In the genomic region with DNA sequence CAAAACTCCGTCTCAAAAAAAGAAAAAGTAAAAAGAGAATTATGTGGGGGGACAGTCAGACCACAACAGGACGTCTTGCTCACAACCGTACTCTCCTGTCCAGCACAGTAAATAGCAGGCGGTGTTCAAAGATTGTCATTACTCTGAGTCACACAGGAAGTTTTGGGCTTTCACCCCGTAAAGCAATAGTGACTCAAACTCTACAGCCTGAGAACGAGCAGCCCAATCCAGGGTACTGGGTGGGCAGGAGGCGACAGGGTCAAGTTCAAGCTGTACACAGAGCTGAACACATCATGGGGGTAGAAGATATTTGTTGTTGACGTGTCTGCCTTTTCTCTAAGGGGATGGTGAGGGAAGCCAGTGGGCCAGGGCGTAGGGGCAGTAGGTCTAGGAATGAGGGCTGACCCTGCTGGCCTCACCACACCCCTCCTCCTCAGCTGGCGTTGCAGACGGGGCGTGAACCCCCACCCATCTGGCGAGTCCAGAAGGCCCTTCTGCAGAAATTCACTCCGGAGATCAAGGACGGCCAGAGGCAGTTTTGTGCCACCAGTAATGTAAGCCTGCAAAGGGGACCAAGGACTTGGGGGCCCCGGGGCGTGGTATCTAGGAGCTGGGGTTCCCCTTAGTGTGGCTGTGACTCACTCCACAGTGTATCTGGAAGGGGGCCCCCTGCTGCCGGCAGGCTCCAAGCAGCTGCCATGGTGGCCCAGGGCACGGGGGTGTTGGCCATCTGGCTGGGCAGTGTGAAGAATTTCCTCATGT, we compare ENCODE assay signal across 10 cellular contexts. TPM values are rescaled to one million over a fixed set of nuclear protein-coding genes. Genes with fewer than 3 reads are reported as not detected.
DNase-seq lines count a peak whose midpoint lies in the region; ATAC-seq and TF ChIP-seq lines count a peak whose summit lies in the region.
"Had no signal": no experiment of that assay in that cellular context is flagged by ENCODE, and none has a peak within 500 bp of the region (broad histone marks: within the 10 kb centered on the region; RNA-seq: fewer than 3 reads in every experiment).

No MANE protein-coding gene starts in this region.

- no TSS peak for BruUV-seq in OCI-LY7 (replicated peaks; lab: Mats Ljungman, UMichigan)

- H3K9me3 ChIP-seq in OCI-LY7 (ENCODE audit: low read length): no peaks in the 10 kb centered on the region
- H3K9me3 ChIP-seq: thoracic aorta had no signal

- CTCF ChIA-PET in RWPE1 (lab: Yijun Ruan, JAX) (interaction anchor here (0.6 to 0.9 kb wide), 2 partner anchors 12 to 507 kb away, joined by 3 to 4 read pairs; no protein-coding TSS in a partner anchor), OCI-LY7 (lab: Charles Lee; ENCODE audit: unreplicated experiment) (no interaction called here)

- no peaks in the 10 kb centered on the region for H4K20me1 ChIP-seq in OCI-LY7 (ENCODE audit: insufficient read depth, low read length)

- no peak overlapping the region for H2AFZ ChIP-seq in OCI-LY7 (ENCODE audit: low read length)

- H3K36me3 Mint-ChIP-seq in T-helper 2 cell treated with Interferon-gamma antibody and Interleukin-4, amounts not matched to agents 5 μg/mL and 100 μg/mL, for 36 hours (ENCODE audit: low read depth): peaks cover 49% of the 10 kb centered on the region
- peaks cover 45% of the 10 kb centered on the region for H3K36me3 Mint-ChIP-seq in endothelial cell (ENCODE audit: low read depth, unreplicated experiment)

- no peaks in the 10 kb centered on the region for H3K9me2 ChIP-seq in OCI-LY7 (ENCODE audit: insufficient read depth, low read length)

- no peak overlapping the region for H3K4me3 Mint-ChIP-seq in T-helper 2 cell treated with Interferon-gamma antibody and Interleukin-4, amounts not matched to agents 5 μg/mL and 100 μg/mL, for 36 hours
- H3K4me3 Mint-ChIP-seq in endothelial cell (ENCODE audit: unreplicated experiment): peak overlapping the region; percentile 19
- H3K4me3 Mint-ChIP-seq: activated naive CD8-positive, alpha-beta T cell treated with anti-CD3 and anti-CD28 coated beads, Interleukin-2, amount 10 ng/mL, durations not matched to agents 7 days and 5 days had no signal

- POLR2A ChIA-PET in RWPE1 (lab: Yijun Ruan, JAX; ENCODE audit: low non-redundant PET): no interaction called here
- POLR2A ChIA-PET in OCI-LY7 (lab: Charles Lee): interaction anchor here (0.5 kb wide), 1 partner anchor 24 kb away, joined by 3 read pairs; no protein-coding TSS in a partner anchor

- peaks cover 3% of the 10 kb centered on the region for H3K4me1 Mint-ChIP-seq in T-helper 2 cell treated with Interferon-gamma antibody and Interleukin-4, amounts not matched to agents 5 μg/mL and 100 μg/mL, for 36 hours (ENCODE audit: low read depth)
- H3K4me1 Mint-ChIP-seq in endothelial cell (ENCODE audit: unreplicated experiment): no peaks in the 10 kb centered on the region

- DNase-seq in T-helper 2 cell treated with Interferon-gamma antibody and Interleukin-4, amounts not matched to agents 5 μg/mL and 100 μg/mL, for 36 hours (ENCODE audit: low spot score): no peak
- no peak for DNase-seq in T-helper 2 cell
- DNase-seq in RWPE1 (ENCODE audit: low spot score): peak; percentile 38
- no peak for DNase-seq in endothelial cell (ENCODE audit: low spot score)
- DNase-seq in skeletal muscle cell (ENCODE audit: low read depth): peak; percentile 71
- no peak for DNase-seq in OCI-LY7 (ENCODE audit: low spot score)
- no peak for DNase-seq in GM13976 (ENCODE audit: low spot score)
- DNase-seq: activated naive CD8-positive, alpha-beta T cell treated with anti-CD3 and anti-CD28 coated beads, Interleukin-2, amount 10 ng/mL, durations not matched to agents 7 days and 5 days had no signal

- no peak overlapping the region for H3K4me2 ChIP-seq in OCI-LY7 (ENCODE audit: low read length)

- H3K36me3 ChIP-seq in OCI-LY7 (ENCODE audit: insufficient read depth, low read length): peaks cover 89% of the 10 kb centered on the region

- no peaks in the 10 kb centered on the region for H3K4me1 ChIP-seq in OCI-LY7 (ENCODE audit: insufficient read depth, low read length, poor library complexity, severe bottlenecking)

- H3K27me3 Mint-ChIP-seq in T-helper 2 cell treated with Interferon-gamma antibody and Interleukin-4, amounts not matched to agents 5 μg/mL and 100 μg/mL, for 36 hours (ENCODE audit: low read depth): no peaks in the 10 kb centered on the region
- peaks cover 7% of the 10 kb centered on the region for H3K27me3 Mint-ChIP-seq in endothelial cell (ENCODE audit: unreplicated experiment)
- H3K27me3 Mint-ChIP-seq: activated naive CD8-positive, alpha-beta T cell treated with anti-CD3 and anti-CD28 coated beads, Interleukin-2, amount 10 ng/mL, durations not matched to agents 7 days and 5 days had no signal

- in situ Hi-C loops in GM13976 (cut with MboI; ENCODE audit: low sequenced_read_pairs, unreplicated experiment): no loop called here

- intact Hi-C loops in OCI-LY7 (cut with micrococcal nuclease; ENCODE audit: unreplicated experiment): no loop called here

- peak overlapping the region; percentile 36 for H3K27ac Mint-ChIP-seq in T-helper 2 cell treated with Interferon-gamma antibody and Interleukin-4, amounts not matched to agents 5 μg/mL and 100 μg/mL, for 36 hours
- peak overlapping the region; percentile 86 for H3K27ac Mint-ChIP-seq in endothelial cell (ENCODE audit: unreplicated experiment)

- no peak for ATAC-seq in GM18511 (IDR thresholded peaks at IDR 0.05; ENCODE audit: unreplicated experiment)

- no peak for TF ChIP-seq CTCF in RWPE1 (conservative IDR thresholded peaks at IDR 0.05; ENCODE audit: low read depth)
- TF ChIP-seq CTCF in endothelial cell (IDR thresholded peaks at IDR 0.05; ENCODE audit: unreplicated experiment): no peak
- no peak for TF ChIP-seq CTCF in OCI-LY7 (conservative IDR thresholded peaks at IDR 0.05; ENCODE audit: low read length)
- TF ChIP-seq CTCF in GM13976 (IDR thresholded peaks at IDR 0.05; ENCODE audit: borderline replicate concordance, control extremely low read depth, extremely low read depth, insufficient read depth, missing control alignments): no peak

- no peaks in the 10 kb centered on the region for H3K9me3 Mint-ChIP-seq in T-helper 2 cell treated with Interferon-gamma antibody and Interleukin-4, amounts not matched to agents 5 μg/mL and 100 μg/mL, for 36 hours
- no peaks in the 10 kb centered on the region for H3K9me3 Mint-ChIP-seq in endothelial cell (ENCODE audit: unreplicated experiment)
- H3K9me3 Mint-ChIP-seq: activated naive CD8-positive, alpha-beta T cell treated with anti-CD3 and anti-CD28 coated beads, Interleukin-2, amount 10 ng/mL, durations not matched to agents 7 days and 5 days had no signal

- H3K27ac ChIP-seq in RWPE1: peak overlapping the region; percentile 80
- no peak overlapping the region for H3K27ac ChIP-seq in OCI-LY7 (ENCODE audit: low read depth, low read length, poor library complexity, severe bottlenecking)
- H3K27ac ChIP-seq: thoracic aorta had no signal

- H3K4me3 ChIP-seq in skeletal muscle cell (ENCODE audit: low read depth, low read length): no peak overlapping the region
- no peak overlapping the region for H3K4me3 ChIP-seq in OCI-LY7 (ENCODE audit: low read depth, low read length, poor library complexity, severe bottlenecking)
- H3K4me3 ChIP-seq: thoracic aorta had no signal

- H3K79me2 ChIP-seq in OCI-LY7 (ENCODE audit: insufficient read depth, low read depth, low read length): no peaks in the 10 kb centered on the region

RNA-seq across cellular contexts. Expression of a gene that starts 23.3 kb away (rescaled TPM):
- 38.8 TPM for total RNA-seq in endothelial cell (ENCODE audit: unreplicated experiment)
- total RNA-seq in OCI-LY7 (2014; rRNA removed; shearing (Covaris generic)): 5.1 and 6.5 TPM in 2 replicates
- 32.8 and 40.0 TPM in 2 replicates for total RNA-seq in OCI-LY7 (2022)

RNA-seq across cellular contexts. Expression of a gene that starts 25.7 kb away (rescaled TPM):
- 23.9 TPM for total RNA-seq in endothelial cell (ENCODE audit: unreplicated experiment)
- 3.4 and 4.7 TPM in 2 replicates for total RNA-seq in OCI-LY7 (2014; rRNA removed; shearing (Covaris generic))
- total RNA-seq in OCI-LY7 (2022): 5.4 and 5.5 TPM in 2 replicates

RNA-seq across cellular contexts. Expression of a gene that starts 27.7 kb away (rescaled TPM):
- total RNA-seq in endothelial cell (ENCODE audit: unreplicated experiment) (90.3 TPM), OCI-LY7 (2022) (43.4 and 44.0 TPM in 2 replicates)
- 12.4 and 15.0 TPM in 2 replicates for total RNA-seq in OCI-LY7 (2014; rRNA removed; shearing (Covaris generic))

RNA-seq across cellular contexts. Expression of a gene that starts 33.2 kb away (rescaled TPM):
- total RNA-seq in endothelial cell (ENCODE audit: unreplicated experiment): 2.4 TPM
- 2.7 and 4.7 TPM in 2 replicates for total RNA-seq in OCI-LY7 (2014; rRNA removed; shearing (Covaris generic))
- 2.4 TPM in 2 replicates for total RNA-seq in OCI-LY7 (2022)
- total RNA-seq: thoracic aorta had no signal

RNA-seq across cellular contexts. Expression of a gene that starts 33.9 kb away (rescaled TPM):
- total RNA-seq in endothelial cell (ENCODE audit: unreplicated experiment): 76.3 TPM
- total RNA-seq in OCI-LY7 (2014; rRNA removed; shearing (Covaris generic)): 74.7 and 84.0 TPM in 2 replicates
- total RNA-seq in OCI-LY7 (2022): 35.1 and 42.7 TPM in 2 replicates

Comparison
In these comparisons a context has a peak if more than half of its experiments do, and no peak if none do; other contexts are left out.
1. DNase-seq: peak in RWPE1 (single experiment) and skeletal muscle cell (single experiment); none in T-helper 2 cell treated with Interferon-gamma antibody and Interleukin-4, amounts not matched to agents 5 μg/mL and 100 μg/mL, for 36 hours (single experiment), T-helper 2 cell (0 of 5), endothelial cell (single experiment), OCI-LY7 (single experiment) and GM13976 (single experiment).